In the genomic region with DNA sequence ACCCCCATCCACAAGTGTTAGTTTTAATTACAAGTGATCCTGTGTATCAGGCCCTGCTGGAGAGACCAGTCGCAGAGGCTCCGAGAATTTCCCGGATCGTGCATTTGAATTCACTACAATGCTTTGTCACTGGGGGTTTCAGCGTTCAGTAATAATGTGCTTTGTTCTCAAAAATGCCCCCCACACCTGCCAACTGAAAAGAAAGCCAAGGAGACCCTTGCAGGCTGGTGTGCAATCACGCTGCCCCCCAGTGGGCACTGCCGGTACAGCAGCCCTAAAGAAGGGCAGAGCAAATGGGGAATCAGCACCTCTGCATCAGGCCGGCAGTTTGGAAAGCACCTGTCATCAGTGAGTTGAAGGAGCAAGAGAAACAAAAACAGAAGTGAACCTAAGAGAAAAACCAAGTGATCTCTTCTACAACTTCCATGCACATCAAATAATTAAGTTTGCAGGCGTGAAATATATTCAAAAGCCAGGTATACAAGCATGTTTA, we compare ENCODE assay signal across 8 cellular contexts.
DNase-seq lines count a peak whose midpoint lies in the region; ATAC-seq and TF ChIP-seq lines count a peak whose summit lies in the region.

No MANE protein-coding gene starts in this region.

- H3K27me3 Mint-ChIP-seq in Caco-2 (ENCODE audit: insufficient read depth, unreplicated experiment) (no peaks in the 10 kb centered on the region), osteocyte (ENCODE audit: unreplicated experiment) (no peaks in the 10 kb centered on the region)
- no peaks in the 10 kb centered on the region for H3K27me3 Mint-ChIP-seq in activated T-cell treated with anti-CD3 and anti-CD28 coated beads, Interleukin-2, amount 50 U/mL, for 24 hours

- intact Hi-C loops in Caco-2 (cut with micrococcal nuclease; ENCODE audit: unreplicated experiment): loop anchor here (5.0 to 10.0 kb wide), 5 partner anchors 245 to 555 kb away; no protein-coding TSS in a partner anchor

- no peak overlapping the region for H3K4me3 Mint-ChIP-seq in Caco-2 (ENCODE audit: unreplicated experiment)
- H3K4me3 Mint-ChIP-seq in activated T-cell treated with anti-CD3 and anti-CD28 coated beads, Interleukin-2, amount 50 U/mL, for 24 hours: no peak overlapping the region
- no peak overlapping the region for H3K4me3 Mint-ChIP-seq in osteocyte (ENCODE audit: unreplicated experiment)

- H3K27ac Mint-ChIP-seq in Caco-2 (ENCODE audit: unreplicated experiment): no peak overlapping the region
- no peak overlapping the region for H3K27ac Mint-ChIP-seq in activated T-cell treated with anti-CD3 and anti-CD28 coated beads, Interleukin-2, amount 50 U/mL, for 24 hours
- H3K27ac Mint-ChIP-seq in osteocyte (ENCODE audit: unreplicated experiment): no peak overlapping the region

- no peak for TF ChIP-seq POLR2A in tibial nerve (IDR thresholded peaks at IDR 0.05)

- no peaks in the 10 kb centered on the region for H3K27me3 ChIP-seq in Caco-2 (replicated peaks; ENCODE audit: control insufficient read depth, insufficient read depth, low read length)
- no peaks in the 10 kb centered on the region for H3K27me3 ChIP-seq in NT2/D1 (ENCODE audit: insufficient read depth, insufficient read length)
- no peaks in the 10 kb centered on the region for H3K27me3 ChIP-seq in tibial nerve

- H3K4me1 Mint-ChIP-seq in Caco-2 (ENCODE audit: low read depth, unreplicated experiment) (peaks cover 13% of the 10 kb centered on the region), osteocyte (ENCODE audit: unreplicated experiment) (peaks cover 40% of the 10 kb centered on the region)
- peaks cover 16% of the 10 kb centered on the region for H3K4me1 Mint-ChIP-seq in activated T-cell treated with anti-CD3 and anti-CD28 coated beads, Interleukin-2, amount 50 U/mL, for 24 hours (ENCODE audit: low read depth)

- DNase-seq in Caco-2 (peak; percentile 63 to 88), NT2/D1 (ENCODE audit: low read depth, low spot score) (peak; percentile 25), fibroblast of the conjunctiva (ENCODE audit: low read depth) (peak; percentile 27), osteocyte (ENCODE audit: extremely low spot score, unreplicated experiment) (no peak), tibial nerve (ENCODE audit: low spot score in 2 of 2) (peak; percentile 69 to 86)
- DNase-seq in activated T-cell treated with anti-CD3 and anti-CD28 coated beads, Interleukin-2, amount 50 U/mL, for 24 hours: peak; percentile 81

- POLR2A ChIA-PET in Caco-2 (lab: Charles Lee): no interaction called here

- H3K9me3 Mint-ChIP-seq in Caco-2 (ENCODE audit: unreplicated experiment): no peaks in the 10 kb centered on the region
- no peaks in the 10 kb centered on the region for H3K9me3 Mint-ChIP-seq in activated T-cell treated with anti-CD3 and anti-CD28 coated beads, Interleukin-2, amount 50 U/mL, for 24 hours
- H3K9me3 Mint-ChIP-seq in osteocyte (ENCODE audit: unreplicated experiment): no peaks in the 10 kb centered on the region

- TF ChIP-seq EP300 in tibial nerve (IDR thresholded peaks at IDR 0.05): no peak

- H3K9me3 ChIP-seq in Caco-2 (no peaks in the 10 kb centered on the region), NT2/D1 (ENCODE audit: insufficient read depth, low read length) (no peaks in the 10 kb centered on the region), tibial nerve (no peaks in the 10 kb centered on the region)

- H3K36me3 ChIP-seq in Caco-2 (ENCODE audit: control insufficient read depth, insufficient read depth, low read length) (no peaks in the 10 kb centered on the region), NT2/D1 (ENCODE audit: insufficient read depth, insufficient read length, low read length) (no peaks in the 10 kb centered on the region), tibial nerve (no peaks in the 10 kb centered on the region)

- H3K36me3 Mint-ChIP-seq in Caco-2 (ENCODE audit: insufficient read depth, unreplicated experiment) (peaks cover 14% of the 10 kb centered on the region), osteocyte (ENCODE audit: unreplicated experiment) (no peaks in the 10 kb centered on the region)
- H3K36me3 Mint-ChIP-seq in activated T-cell treated with anti-CD3 and anti-CD28 coated beads, Interleukin-2, amount 50 U/mL, for 24 hours (ENCODE audit: low read depth): no peaks in the 10 kb centered on the region

- WGBS in tibial nerve, 2 donors: 23 to 36% methylated on average over 9 of the region's 9 CpGs

- CTCF ChIA-PET in Caco-2 (lab: Charles Lee): no interaction called here

- no TSS peak for BruUV-seq in Caco-2 (replicated peaks; lab: Mats Ljungman, UMichigan)

- H3K4me1 ChIP-seq in Caco-2: no peaks in the 10 kb centered on the region
- peaks cover 7% of the 10 kb centered on the region for H3K4me1 ChIP-seq in NT2/D1 (ENCODE audit: insufficient read depth, insufficient read length)
- H3K4me1 ChIP-seq in tibial nerve: peaks cover 0 to 36% (median 6%) of the 10 kb centered on the region in 4 donors

- H3K4me3 ChIP-seq in Caco-2 (ENCODE audit: low read depth, low read length): no peak overlapping the region
- no peak overlapping the region for H3K4me3 ChIP-seq in NT2/D1 (ENCODE audit: insufficient read length, low read depth)
- H3K4me3 ChIP-seq in tibial nerve: no peak overlapping the region

- no peak overlapping the region for H3K9ac ChIP-seq in NT2/D1 (ENCODE audit: insufficient read length, low read depth)

- peak; percentile 98 to 99 for TF ChIP-seq CTCF in Caco-2 (IDR thresholded peaks at IDR 0.05; ENCODE audit: insufficient read depth in 1 of 2, low read depth in 1 of 2, low read length in 1 of 2, severe bottlenecking in 1 of 2, unreplicated experiment in 1 of 2)
- TF ChIP-seq CTCF in osteocyte (IDR thresholded peaks at IDR 0.05): peak; percentile 97
- peak; percentile 85 to 97 (median 87) for TF ChIP-seq CTCF in tibial nerve (IDR thresholded peaks at IDR 0.05)

- ATAC-seq in GM19351 (IDR thresholded peaks at IDR 0.05; ENCODE audit: unreplicated experiment) (peak; percentile 87), HG03432 (IDR thresholded peaks at IDR 0.05; ENCODE audit: unreplicated experiment) (peak; percentile 85)

- H3K27ac ChIP-seq in tibial nerve: no peak overlapping the region
